Comparison of ENCODE assay signal across 1 cellular context in the genomic region with DNA sequence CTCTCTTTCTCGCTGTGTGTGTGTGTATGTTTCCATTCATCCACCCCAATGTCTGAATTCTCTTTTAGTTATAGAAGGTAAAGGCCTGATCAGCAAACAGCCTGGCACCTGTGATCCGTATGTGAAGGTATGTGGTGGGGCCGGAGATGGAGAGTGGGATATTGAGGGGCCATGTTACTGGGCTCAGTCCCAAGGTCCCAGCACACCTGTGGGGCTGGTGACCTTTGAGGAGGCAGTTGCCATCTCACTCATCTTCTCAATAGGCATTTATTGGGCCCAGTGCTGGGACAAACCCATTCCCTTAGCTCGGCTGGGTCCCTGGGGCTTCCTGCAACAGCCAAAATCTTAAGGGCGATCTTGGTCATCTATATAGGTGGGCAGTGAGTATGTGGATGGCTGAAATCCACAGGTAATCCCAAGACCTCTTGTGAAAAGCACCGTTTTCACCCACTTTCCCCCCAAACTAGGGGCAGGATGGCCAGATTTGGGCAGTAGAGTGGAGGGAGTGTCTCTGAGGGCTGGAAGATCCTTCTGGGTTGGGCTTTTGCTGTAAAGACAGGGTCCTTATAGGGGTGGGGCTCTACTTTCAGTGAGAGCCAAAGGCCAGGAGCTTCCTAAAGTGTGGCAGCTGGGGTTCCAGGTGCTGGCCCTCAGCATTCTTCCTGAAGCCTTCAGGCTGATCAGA.
TF ChIP-seq lines count a peak whose summit lies in the region.

No MANE protein-coding gene starts in this region.

TF ChIP-seq in IMR-90, 13 proteins besides CTCF, POLR2A, EP300 and RAD21:
- TF ChIP-seq, protein P1, sequence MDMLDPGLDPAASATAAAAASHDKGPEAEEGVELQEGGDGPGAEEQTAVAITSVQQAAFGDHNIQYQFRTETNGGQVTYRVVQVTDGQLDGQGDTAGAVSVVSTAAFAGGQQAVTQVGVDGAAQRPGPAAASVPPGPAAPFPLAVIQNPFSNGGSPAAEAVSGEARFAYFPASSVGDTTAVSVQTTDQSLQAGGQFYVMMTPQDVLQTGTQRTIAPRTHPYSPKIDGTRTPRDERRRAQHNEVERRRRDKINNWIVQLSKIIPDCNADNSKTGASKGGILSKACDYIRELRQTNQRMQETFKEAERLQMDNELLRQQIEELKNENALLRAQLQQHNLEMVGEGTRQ (IDR thresholded peaks at IDR 0.05; ENCODE audit: low read depth, low read length) = no peak
- no peak for TF ChIP-seq MAFK (IDR thresholded peaks at IDR 0.05; ENCODE audit: low read depth, low read length)
- TF ChIP-seq RCOR1 (IDR thresholded peaks at IDR 0.05; ENCODE audit: insufficient replicate concordance, low read length) = no peak
- TF ChIP-seq, protein P2, sequence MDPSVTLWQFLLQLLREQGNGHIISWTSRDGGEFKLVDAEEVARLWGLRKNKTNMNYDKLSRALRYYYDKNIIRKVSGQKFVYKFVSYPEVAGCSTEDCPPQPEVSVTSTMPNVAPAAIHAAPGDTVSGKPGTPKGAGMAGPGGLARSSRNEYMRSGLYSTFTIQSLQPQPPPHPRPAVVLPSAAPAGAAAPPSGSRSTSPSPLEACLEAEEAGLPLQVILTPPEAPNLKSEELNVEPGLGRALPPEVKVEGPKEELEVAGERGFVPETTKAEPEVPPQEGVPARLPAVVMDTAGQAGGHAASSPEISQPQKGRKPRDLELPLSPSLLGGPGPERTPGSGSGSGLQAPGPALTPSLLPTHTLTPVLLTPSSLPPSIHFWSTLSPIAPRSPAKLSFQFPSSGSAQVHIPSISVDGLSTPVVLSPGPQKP (IDR thresholded peaks at IDR 0.05; ENCODE audit: borderline replicate concordance, low read depth, low read length) = no peak
- no peak for TF ChIP-seq RFX5 (IDR thresholded peaks at IDR 0.05; ENCODE audit: low read depth, low read length)
- TF ChIP-seq CEBPB (IDR thresholded peaks at IDR 0.05; ENCODE audit: low read depth, low read length) = no peak
- no peak for TF ChIP-seq MAZ (IDR thresholded peaks at IDR 0.05; ENCODE audit: borderline replicate concordance, low read depth, low read length)
- TF ChIP-seq BHLHE40 (IDR thresholded peaks at IDR 0.05; ENCODE audit: low read depth, low read length) = no peak
- TF ChIP-seq CHD1 (IDR thresholded peaks at IDR 0.05; ENCODE audit: low read depth, low read length) = no peak
- TF ChIP-seq FOS (IDR thresholded peaks at IDR 0.05; ENCODE audit: low read depth, low read length) = no peak
